1 cellular context compared by ENCODE assay signal in the genomic region with DNA sequence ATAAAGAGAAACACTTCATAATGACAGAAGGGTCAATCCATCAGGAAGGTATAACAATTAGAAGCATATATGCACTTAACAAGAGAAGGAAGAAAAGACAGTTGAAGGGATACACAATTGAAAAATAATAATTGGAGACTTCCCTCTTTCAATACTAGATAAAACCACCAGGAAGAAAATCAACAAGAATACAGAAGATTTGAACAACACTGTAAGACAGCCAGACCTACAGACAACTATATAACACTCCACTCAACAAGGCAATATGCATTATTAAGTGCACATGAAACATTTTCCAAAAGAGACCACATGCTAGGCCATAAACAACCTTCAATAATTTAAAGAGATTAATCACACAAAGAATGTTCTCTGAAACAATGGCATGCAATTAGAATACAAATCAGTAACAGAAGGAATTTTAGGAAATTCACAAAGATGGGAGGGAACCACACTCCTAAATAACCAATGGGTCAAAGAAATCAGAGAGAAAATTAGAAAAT.
TF ChIP-seq lines count a peak whose summit lies in the region.

No MANE protein-coding gene starts in this region.

TF ChIP-seq in HepG2, 621 proteins besides CTCF, POLR2A, EP300 and RAD21 (continued from another document):
- TF ChIP-seq NFKBIZ (CRISPR knock-in tag; IDR thresholded peaks at IDR 0.05) (no peak), MYNN (CRISPR knock-in tag; IDR thresholded peaks at IDR 0.05; ENCODE audit: low read depth) (no peak), ZSCAN29 (CRISPR knock-in tag; conservative IDR thresholded peaks at IDR 0.05) (no peak), ZSCAN5A (CRISPR knock-in tag; IDR thresholded peaks at IDR 0.05; ENCODE audit: borderline replicate concordance) (no peak), STAG1 (CRISPR knock-in tag; IDR thresholded peaks at IDR 0.05) (no peak), ZNF839 (CRISPR knock-in tag; IDR thresholded peaks at IDR 0.05; ENCODE audit: borderline replicate concordance) (no peak)
- TF ChIP-seq, protein P1, sequence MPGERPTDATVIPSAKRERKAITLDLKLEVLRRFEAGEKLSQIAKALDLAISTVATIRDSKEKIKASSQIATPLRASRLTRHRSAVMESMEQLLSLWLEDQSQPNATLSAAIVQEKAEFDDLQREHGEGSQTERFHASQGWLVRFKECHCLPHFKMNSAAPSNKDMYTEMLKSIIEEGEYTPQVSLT (CRISPR knock-in tag; IDR thresholded peaks at IDR 0.05; ENCODE audit: borderline replicate concordance, low read depth), result no peak
